ENCODE assay signal across 22 cellular contexts in the genomic region with DNA sequence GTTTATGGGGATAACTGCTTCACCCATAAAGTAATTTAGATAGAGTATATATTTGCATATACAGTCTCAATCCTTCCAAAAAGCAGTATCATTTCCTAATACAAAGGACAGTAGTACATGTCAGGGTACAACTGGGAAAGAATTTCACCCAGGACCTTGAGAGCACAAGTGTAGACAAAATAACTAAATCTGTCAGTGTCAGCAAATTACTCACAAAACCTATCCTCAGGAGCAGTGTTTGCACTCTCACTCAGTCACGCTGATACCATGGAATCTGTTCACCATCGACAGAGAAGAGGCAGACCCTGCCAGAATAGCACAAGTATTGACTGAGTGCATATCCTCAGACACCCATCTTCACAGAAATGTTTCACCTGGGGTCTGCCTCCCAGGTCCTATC.
DNase-seq lines count a peak whose midpoint lies in the region; ATAC-seq, FAIRE-seq and TF ChIP-seq lines count a peak whose summit lies in the region.
"Had no signal": no experiment of that assay in that cellular context is flagged by ENCODE, and none has a peak within 500 bp of the region (broad histone marks: within the 10 kb centered on the region; RNA-seq: fewer than 3 reads in every experiment).

No MANE protein-coding gene starts in this region.

- ATAC-seq in HepG2, result no peak
- no peak for ATAC-seq in right lobe of liver
- no peak for ATAC-seq in HG03039 (IDR thresholded peaks at IDR 0.05; ENCODE audit: unreplicated experiment)
- ATAC-seq: GM12878, GM23338 had no signal

- H2BK120ac ChIP-seq in H1 (replicated peaks; ENCODE audit: low read depth, low read length), result no peak overlapping the region

- FAIRE-seq in HepG2 (lab: Jason Lieb, UNC) (no peak), H1 (lab: Jason Lieb, UNC) (no peak)
- FAIRE-seq: A204.1, GM12878, H54 had no signal

- H2BK15ac ChIP-seq in H1 (ENCODE audit: low read length), result no peak overlapping the region

- H3K79me2 ChIP-seq in HepG2 (ENCODE audit: insufficient read depth, low read length) (no peaks in the 10 kb centered on the region), H1 (ENCODE audit: control insufficient read depth in 1 of 2, insufficient read depth in 2 of 2, low read length in 2 of 2) (no peaks in the 10 kb centered on the region)

- no peak overlapping the region for H3K14ac ChIP-seq in H1 (ENCODE audit: insufficient read length)

- BruUV-seq in HepG2 (replicated peaks; lab: Mats Ljungman, UMichigan), result no TSS peak

- in situ Hi-C loops in HepG2 (cut with HindIII; ENCODE audit: extremely low pct_ligation_motif_present, low pct_unique_long_range_greater_than_20kb), result loop anchor here (25.0 kb wide), 1 partner anchor 2007 kb away; no protein-coding TSS in a partner anchor

- H4K20me1 ChIP-seq in HepG2 (ENCODE audit: insufficient read depth, low read length) (no peaks in the 10 kb centered on the region), H1 (replicated peaks in 1 of 2; ENCODE audit: control insufficient read depth in 1 of 2, insufficient read depth in 2 of 2, low read length in 2 of 2) (no peaks in the 10 kb centered on the region)

- TF ChIP-seq POLR2A in HepG2 (IDR thresholded peaks at IDR 0.05; ENCODE audit: insufficient read depth in 1 of 2, low read depth in 2 of 2, low read length in 2 of 2) (no peak), right lobe of liver (IDR thresholded peaks at IDR 0.05) (no peak), H1 (IDR thresholded peaks at IDR 0.05; ENCODE audit: control extremely low read depth in 1 of 2, low read depth in 2 of 2, low read length in 2 of 2) (no peak)

- H3K18ac ChIP-seq in H1 (ENCODE audit: extremely low read depth, low read length), result no peak overlapping the region

- H3K4ac ChIP-seq in H1 (replicated peaks; ENCODE audit: insufficient read length, low read depth, low read length), result no peak overlapping the region

- CTCF ChIA-PET in HepG2 (lab: Yijun Ruan, JAX; ENCODE audit: low intra/inter-chr PET ratio, low total read pairs), result no interaction called here
- CTCF ChIA-PET in H1 (lab: Charles Lee; ENCODE audit: partially characterized antibody), result no interaction called here

- TF ChIP-seq RAD21 in HepG2 (CRISPR knock-in tag; IDR thresholded peaks at IDR 0.05) (no peak), H1 (IDR thresholded peaks at IDR 0.05 in 1 of 2, conservative IDR thresholded peaks at IDR 0.05 in 1 of 2; ENCODE audit: low read depth in 2 of 2, low read length in 2 of 2) (no peak)

- no peak overlapping the region for H4K8ac ChIP-seq in H1 (ENCODE audit: extremely low read depth, insufficient read depth, low read length)

- H3K79me1 ChIP-seq in H1 (ENCODE audit: low read depth, low read length), result no peaks in the 10 kb centered on the region

- peaks cover 47% of the 10 kb centered on the region for H3K9me3 ChIP-seq in HepG2 (ENCODE audit: low read length)
- no peaks in the 10 kb centered on the region for H3K9me3 ChIP-seq in right lobe of liver
- H3K9me3 ChIP-seq in H1 (ENCODE audit: insufficient read depth in 2 of 2, low read depth in 1 of 2, low read length in 1 of 2), result no peaks in the 10 kb centered on the region
- H3K9me3 ChIP-seq: HAP-1 had no signal

- H3K4me3 ChIP-seq in HepG2 (replicated peaks in 1 of 3; ENCODE audit: insufficient read depth in 1 of 3, low read depth in 2 of 3, low read length in 3 of 3) (no peak overlapping the region), right lobe of liver (no peak overlapping the region), H1 (ENCODE audit: extremely low read depth in 1 of 4, insufficient read depth in 2 of 4, low read depth in 3 of 4, low read length in 4 of 4) (no peak overlapping the region)
- H3K4me3 ChIP-seq: GM12878, GM23338, HAP-1 had no signal

- H3K27me3 ChIP-seq in HepG2 (ENCODE audit: control insufficient read depth in 1 of 2, insufficient read depth in 2 of 2, low read length in 2 of 2) (no peaks in the 10 kb centered on the region), right lobe of liver (no peaks in the 10 kb centered on the region), H1 (replicated peaks in 1 of 4; ENCODE audit: control insufficient read depth in 3 of 4, extremely low read depth in 1 of 4, insufficient read depth in 3 of 4, low read length in 3 of 4) (no peaks in the 10 kb centered on the region)

- no peaks in the 10 kb centered on the region for H3K23me2 ChIP-seq in H1 (ENCODE audit: low read depth, low read length)

- H4K5ac ChIP-seq in H1 (ENCODE audit: insufficient read length, low read depth, low read length), result no peak overlapping the region

- no peak overlapping the region for H3K23ac ChIP-seq in H1 (ENCODE audit: insufficient read length)

- H3K36me3 ChIP-seq in HepG2 (replicated peaks in 1 of 2; ENCODE audit: control insufficient read depth in 1 of 2, insufficient read depth in 2 of 2, low read length in 2 of 2) (no peaks in the 10 kb centered on the region), right lobe of liver (no peaks in the 10 kb centered on the region), H1 (ENCODE audit: control insufficient read depth in 2 of 4, insufficient read depth in 4 of 4, low read length in 3 of 4) (no peaks in the 10 kb centered on the region)
- H3K36me3 ChIP-seq: HAP-1 had no signal

- H3K56ac ChIP-seq in H1 (replicated peaks; ENCODE audit: insufficient read length, low read depth, low read length), result no peak overlapping the region

- H2AK5ac ChIP-seq in H1 (ENCODE audit: low read depth, low read length), result no peak overlapping the region

- intact Hi-C loops in HepG2 (cut with micrococcal nuclease; ENCODE audit: unreplicated experiment) (no loop called here), right lobe of liver (cut with DNase I) (no loop called here)

- TF ChIP-seq CTCF in HepG2 (CRISPR knock-in tag; IDR thresholded peaks at IDR 0.05) (no peak), right lobe of liver (IDR thresholded peaks at IDR 0.05) (no peak), H1 (IDR thresholded peaks at IDR 0.05; ENCODE audit: control extremely low read depth in 1 of 3, insufficient read depth in 1 of 3, low read depth in 1 of 3, low read length in 3 of 3) (no peak)

- TF ChIP-seq EP300 in HepG2 (IDR thresholded peaks at IDR 0.05; ENCODE audit: low read depth in 2 of 2, low read length in 2 of 2) (no peak), HepG2 (CRISPR knock-in tag; IDR thresholded peaks at IDR 0.05; ENCODE audit: borderline replicate concordance) (no peak), H1 (IDR thresholded peaks at IDR 0.05; ENCODE audit: borderline replicate concordance in 1 of 2, low read depth in 2 of 2, low read length in 2 of 2) (no peak)

- 0% methylated on average over 1 of the region's 2 CpGs for WGBS in HepG2 (ENCODE audit: low lambda C conversion rate)
- 14% methylated on average over 2 of the region's 2 CpGs for WGBS in right lobe of liver (ENCODE audit: insufficient coverage, low coverage, low lambda C conversion rate, missing lambda C conversion rate)
- 95% methylated on average over 2 of the region's 2 CpGs; no CpG with 5 or more reads in 1 of the 2 experiments for WGBS in H1 (ENCODE audit: extremely low coverage in 1 of 2, insufficient coverage in 1 of 2, insufficient read length in 1 of 2, insufficient replicate concordance in 2 of 2, low coverage in 1 of 2, low lambda C conversion rate in 2 of 2, missing lambda C conversion rate in 1 of 2), 2 experiments

- POLR2A ChIA-PET in HepG2 (lab: Yijun Ruan, JAX), result no interaction called here
- POLR2A ChIA-PET in H1 (lab: Charles Lee; ENCODE audit: partially characterized antibody), result no interaction called here

- H3K4me1 ChIP-seq in HepG2 (ENCODE audit: insufficient read depth, low read length), result no peaks in the 10 kb centered on the region
- H3K4me1 ChIP-seq in right lobe of liver, result no peaks in the 10 kb centered on the region
- H3K4me1 ChIP-seq in H1 (replicated peaks in 1 of 4; ENCODE audit: control insufficient read depth in 3 of 4, insufficient read depth in 4 of 4, low read length in 3 of 4), result no peaks in the 10 kb centered on the region
- H3K4me1 ChIP-seq: HAP-1 had no signal

- H2BK12ac ChIP-seq in H1 (ENCODE audit: low read depth, low read length), result no peak overlapping the region

- H4K91ac ChIP-seq in H1 (replicated peaks; ENCODE audit: insufficient read length, low read length), result no peak overlapping the region

- no peak overlapping the region for H2BK5ac ChIP-seq in H1 (ENCODE audit: low read depth, low read length)

- H2BK20ac ChIP-seq in H1 (ENCODE audit: low read length), result no peak overlapping the region

- no peak overlapping the region for H2AFZ ChIP-seq in HepG2 (ENCODE audit: low read length)
- 0 out of 2 replicates have a peak overlapping the region, but pooled peaks have one; percentile 16 for H2AFZ ChIP-seq in H1 (ENCODE audit: low read length)
- H2AFZ ChIP-seq: GM23338 had no signal

- H3K27ac ChIP-seq in HepG2 (ENCODE audit: extremely low read length, insufficient read depth, low read length) (no peak overlapping the region), right lobe of liver (no peak overlapping the region), H1 (ENCODE audit: low read depth, low read length) (no peak overlapping the region)
- H3K27ac ChIP-seq: 22Rv1 had no signal

- H3K4me2 ChIP-seq in HepG2 (ENCODE audit: low read depth, low read length) (no peak overlapping the region), H1 (ENCODE audit: insufficient read depth in 1 of 2, low read depth in 2 of 2, low read length in 2 of 2) (no peak overlapping the region)
- H3K4me2 ChIP-seq: GM23338 had no signal

- H3K9ac ChIP-seq in HepG2 (ENCODE audit: insufficient read depth, low read depth, low read length) (no peak overlapping the region), H1 (replicated peaks in 1 of 4; ENCODE audit: extremely low read depth in 1 of 4, low read depth in 3 of 4, low read length in 3 of 4) (no peak overlapping the region)

- peak; percentile 28 for DNase-seq in DMS53 (lab: John Stamatoyannopoulos, UW)
- no peak for DNase-seq in DMS53 treated with DMSO at 0.1 percent for 48 hours (lab: John Stamatoyannopoulos, UW; ENCODE audit: unreplicated experiment)
- no peak for DNase-seq in HepG2 (ENCODE audit: low spot score)
- no peak for DNase-seq in right lobe of liver
- DNase-seq in H1 (ENCODE audit: low read depth in 1 of 2, low spot score in 2 of 2), result no peak
- DNase-seq in AG08395 (ENCODE audit: low spot score), result no peak
- DNase-seq: ACHN; C1 segment of cervical spinal cord; Calu3; CD4-positive, alpha-beta memory T cell; COR-L47; DMS79; EL; GDM1; HFFc6 had no signal

TF ChIP-seq in HepG2, 621 proteins besides CTCF, POLR2A, EP300 and RAD21 (continues in another document):
- no peak for TF ChIP-seq ZNF367 (CRISPR knock-in tag; IDR thresholded peaks at IDR 0.05; ENCODE audit: borderline replicate concordance)
- TF ChIP-seq PRPF4 (IDR thresholded peaks at IDR 0.05; ENCODE audit: low read depth, low read length, poor library complexity, severe bottlenecking), result no peak

TF ChIP-seq in H1, 55 proteins besides CTCF, POLR2A, EP300 and RAD21 (continues in another document):
- TF ChIP-seq RNF2 (IDR thresholded peaks at IDR 0.05; ENCODE audit: borderline replicate concordance, low read depth, low read length, missing control alignments, poor library complexity, severe bottlenecking) (no peak), KDM4A (IDR thresholded peaks at IDR 0.05; ENCODE audit: low read depth, low read length, severe bottlenecking) (no peak), NRF1 (IDR thresholded peaks at IDR 0.05; ENCODE audit: low read depth, low read length) (no peak), TAF1 (IDR thresholded peaks at IDR 0.05; ENCODE audit: low read depth, low read length) (no peak), BCL11A (IDR thresholded peaks at IDR 0.05; ENCODE audit: low read depth in 2 of 2, low read length in 2 of 2) (no peak), JUN (IDR thresholded peaks at IDR 0.05; ENCODE audit: low read depth, low read length) (no peak)
